In genomic region chr11:10305262-10305963, GRCh38 we compare ENCODE assay signal across 1 cellular context.
TF ChIP-seq lines count a peak whose summit lies in the region.

No MANE protein-coding gene starts in this region.

TF ChIP-seq in IMR-90, 13 proteins besides CTCF, POLR2A, EP300 and RAD21:
- 0 out of 2 replicates have a peak, but pooled peaks have one; percentile 26 for TF ChIP-seq MXI1 (IDR thresholded peaks at IDR 0.05; ENCODE audit: borderline replicate concordance, low read depth, low read length)
- TF ChIP-seq MAFK (IDR thresholded peaks at IDR 0.05; ENCODE audit: low read depth, low read length): no peak
- TF ChIP-seq BHLHE40 (IDR thresholded peaks at IDR 0.05; ENCODE audit: low read depth, low read length): peak; percentile 17; the same call in 1 of the 2 replicates
